In the genomic region with DNA sequence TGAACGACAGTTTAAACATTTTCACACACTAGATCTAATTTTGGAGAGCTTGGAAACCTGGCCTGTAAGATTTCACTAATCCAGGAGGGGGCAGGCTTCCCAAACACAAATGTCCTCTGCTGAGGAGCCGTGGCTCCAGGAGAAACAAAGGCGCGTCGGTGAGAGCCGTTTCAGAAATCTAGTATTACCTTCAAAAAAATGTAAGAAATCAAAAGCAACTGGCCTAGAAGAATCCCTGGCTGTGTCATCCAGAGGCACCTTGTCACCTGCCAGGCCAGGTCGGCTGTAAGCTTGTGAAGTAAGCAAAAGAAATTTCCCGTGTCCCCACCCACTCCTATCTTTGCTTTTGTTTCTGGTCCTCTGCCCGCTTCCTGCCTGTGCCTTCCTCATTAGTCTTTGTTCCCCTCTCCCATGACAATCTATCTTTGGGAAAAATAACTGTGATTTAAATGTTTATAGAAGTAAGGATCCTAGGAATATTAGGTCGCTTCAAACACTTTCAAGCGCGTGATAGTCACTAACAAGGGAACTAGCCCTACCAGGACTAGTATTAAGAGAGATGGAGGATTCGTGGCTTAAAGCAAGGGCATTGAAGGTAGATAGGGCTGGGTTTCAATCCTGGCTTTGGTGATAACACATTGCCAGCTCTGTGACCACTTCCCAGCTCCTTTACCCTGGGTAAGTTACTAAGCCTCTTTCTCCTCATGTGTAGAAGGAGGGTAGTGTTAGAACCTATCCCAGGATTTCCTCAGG, we compare ENCODE assay signal across 8 cellular contexts.
DNase-seq lines count a peak whose midpoint lies in the region; ATAC-seq and TF ChIP-seq lines count a peak whose summit lies in the region.

No MANE protein-coding gene starts in this region.

- POLR2A ChIA-PET in activated CD8-positive, alpha-beta T cell treated with anti-CD3 and anti-CD28 coated beads for 36 hours (lab: Charles Lee) = interaction anchor here (0.8 kb wide), 1 partner anchor 179 kb away, joined by 3 read pairs; no protein-coding TSS in a partner anchor

- DNase-seq in AG08396 (ENCODE audit: low spot score) (peak; percentile 69), NCI-H510A treated with DMSO at 0.1 percent for 48 hours (lab: John Stamatoyannopoulos, UW) (peak; percentile 75)
- peak; percentile 79 for DNase-seq in activated CD8-positive, alpha-beta T cell treated with anti-CD3 and anti-CD28 coated beads for 36 hours
- peak; percentile 61 to 66 (median 61) for DNase-seq in effector memory CD8-positive, alpha-beta T cell
- peak; percentile 41 for DNase-seq in stimulated activated CD8-positive, alpha-beta memory T cell treated with anti-CD3 and anti-CD28 coated beads, Interleukin-15, amount 100 ng/mL, for 1 hour (ENCODE audit: low read depth)

- H3K4me3 Mint-ChIP-seq in activated CD8-positive, alpha-beta T cell treated with anti-CD3 and anti-CD28 coated beads for 36 hours = peak overlapping the region; percentile 73
- H3K4me3 Mint-ChIP-seq in effector memory CD8-positive, alpha-beta T cell = peak overlapping the region; percentile 80 to 83

- CTCF ChIA-PET in activated CD8-positive, alpha-beta T cell treated with anti-CD3 and anti-CD28 coated beads for 36 hours (lab: Charles Lee) = interaction anchor here (0.6 to 4.5 kb wide), 52 partner anchors 9 to 593 kb away, joined by 3 to 43 read pairs (median 4); no protein-coding TSS in a partner anchor

- intact Hi-C loops in activated CD8-positive, alpha-beta T cell treated with anti-CD3 and anti-CD28 coated beads for 36 hours (cut with micrococcal nuclease) = loop anchor here (2.0 to 5.0 kb wide), 4 partner anchors 345 to 574 kb away; no protein-coding TSS in a partner anchor

- no peaks in the 10 kb centered on the region for H3K36me3 ChIP-seq in mesodermal cell (ENCODE audit: control insufficient read depth, insufficient read depth, low read length)

- H3K4me1 Mint-ChIP-seq in activated CD8-positive, alpha-beta T cell treated with anti-CD3 and anti-CD28 coated beads for 36 hours (ENCODE audit: low read depth) = peaks cover 5% of the 10 kb centered on the region
- H3K4me1 Mint-ChIP-seq in effector memory CD8-positive, alpha-beta T cell (ENCODE audit: low read depth in 2 of 2) = peaks cover 5 to 7% of the 10 kb centered on the region in 2 donors

- H3K4me3 ChIP-seq in mesodermal cell (ENCODE audit: extremely low read depth, insufficient read depth, low read length, poor library complexity, severe bottlenecking) = peak overlapping the region; percentile 24

- ATAC-seq in GM18868 (IDR thresholded peaks at IDR 0.05; ENCODE audit: unreplicated experiment) (peak; percentile 76), HG03175 (IDR thresholded peaks at IDR 0.05; ENCODE audit: unreplicated experiment) (peak; percentile 81)
- peak; percentile 79 for ATAC-seq in activated CD8-positive, alpha-beta T cell treated with anti-CD3 and anti-CD28 coated beads for 36 hours
- ATAC-seq in effector memory CD8-positive, alpha-beta T cell (replicated peaks) = peak; percentile 93

- H3K4me1 ChIP-seq in mesodermal cell (ENCODE audit: control insufficient read depth, insufficient read depth, low read length, poor library complexity, severe bottlenecking) = peaks cover 12% of the 10 kb centered on the region

- peaks cover 1% of the 10 kb centered on the region for H3K27me3 Mint-ChIP-seq in activated CD8-positive, alpha-beta T cell treated with anti-CD3 and anti-CD28 coated beads for 36 hours
- H3K27me3 Mint-ChIP-seq in effector memory CD8-positive, alpha-beta T cell = peaks cover 9 to 35% of the 10 kb centered on the region in 2 donors

- no peaks in the 10 kb centered on the region for H3K36me3 Mint-ChIP-seq in activated CD8-positive, alpha-beta T cell treated with anti-CD3 and anti-CD28 coated beads for 36 hours (ENCODE audit: low read depth)
- no peaks in the 10 kb centered on the region for H3K36me3 Mint-ChIP-seq in effector memory CD8-positive, alpha-beta T cell (ENCODE audit: insufficient read depth)

- peak overlapping the region; percentile 5 for H3K27ac Mint-ChIP-seq in activated CD8-positive, alpha-beta T cell treated with anti-CD3 and anti-CD28 coated beads for 36 hours
- H3K27ac Mint-ChIP-seq in effector memory CD8-positive, alpha-beta T cell = peak overlapping the region; percentile 11 to 58

- peak overlapping the region; percentile 4 for H3K27ac ChIP-seq in mesodermal cell (ENCODE audit: low read depth, low read length, severe bottlenecking)

- 26 to 40% methylated on average over 8 to 10 of the region's 13 CpGs for WGBS in mesodermal cell (ENCODE audit: insufficient coverage in 2 of 2), 2 experiments

- no peaks in the 10 kb centered on the region for H3K9me3 ChIP-seq in mesodermal cell (ENCODE audit: control insufficient read depth, low read length)

- peak; percentile 93 for TF ChIP-seq CTCF in activated CD8-positive, alpha-beta T cell treated with anti-CD3 and anti-CD28 coated beads for 36 hours (IDR thresholded peaks at IDR 0.05)

- no peaks in the 10 kb centered on the region for H3K9me3 Mint-ChIP-seq in activated CD8-positive, alpha-beta T cell treated with anti-CD3 and anti-CD28 coated beads for 36 hours
- no peaks in the 10 kb centered on the region for H3K9me3 Mint-ChIP-seq in effector memory CD8-positive, alpha-beta T cell

Comparison
In these comparisons a context has a peak if more than half of its experiments do, and no peak if none do; other contexts are left out.
1. Peak in every context shown above with its lines: DNase-seq, ATAC-seq, H3K4me3 ChIP-seq and H3K27ac ChIP-seq.